In genomic region chr18:54222922-54223567, GRCh38 we compare ENCODE assay signal across 9 cellular contexts. TPM values are rescaled to one million over a fixed set of nuclear protein-coding genes. Genes with fewer than 3 reads are reported as not detected.
DNase-seq lines count a peak whose midpoint lies in the region; ATAC-seq, FAIRE-seq and TF ChIP-seq lines count a peak whose summit lies in the region.
"Had no signal": no experiment of that assay in that cellular context is flagged by ENCODE, and none has a peak within 500 bp of the region (broad histone marks: within the 10 kb centered on the region; RNA-seq: fewer than 3 reads in every experiment).

No MANE protein-coding gene starts in this region.

- no peaks in the 10 kb centered on the region for H3K27me3 ChIP-seq in osteoblast (ENCODE audit: insufficient read depth, low read length)

- no peaks in the 10 kb centered on the region for H3K9me3 ChIP-seq in osteoblast (ENCODE audit: low read depth, low read length)

- no peak for FAIRE-seq in D721Med (lab: Jason Lieb, UNC)
- FAIRE-seq: TTC549 had no signal

- peaks cover 50% of the 10 kb centered on the region for H4K20me1 ChIP-seq in osteoblast (ENCODE audit: insufficient read depth, low read length)

- peak; percentile 45 for ATAC-seq in GM19452 (IDR thresholded peaks at IDR 0.05; ENCODE audit: unreplicated experiment)
- peak; percentile 34 for ATAC-seq in HG03442 (IDR thresholded peaks at IDR 0.05; ENCODE audit: unreplicated experiment)

- no peaks in the 10 kb centered on the region for H3K36me3 ChIP-seq in osteoblast (ENCODE audit: insufficient read depth, low read length)

- TF ChIP-seq CTCF in D721Med (IDR thresholded peaks at IDR 0.05; ENCODE audit: insufficient read depth, missing control alignments) (peak; percentile 8), VCaP (conservative IDR thresholded peaks at IDR 0.05) (peak; percentile 71), osteoblast (IDR thresholded peaks at IDR 0.05; ENCODE audit: extremely low read depth, low read depth, low read length) (peak; percentile 16)

- peaks cover 16% of the 10 kb centered on the region for H3K4me1 ChIP-seq in osteoblast (ENCODE audit: insufficient read depth, low read length)

- H3K4me3 ChIP-seq in osteoblast (ENCODE audit: insufficient read depth, low read length), result peak overlapping the region; percentile 84

- peaks cover 59% of the 10 kb centered on the region for H3K79me2 ChIP-seq in osteoblast (ENCODE audit: insufficient read depth, low read length)

- H3K4me2 ChIP-seq in osteoblast (ENCODE audit: insufficient read depth, low read length), result peak overlapping the region; percentile 95

- peak overlapping the region; percentile 86 for H3K27ac ChIP-seq in VCaP
- peak overlapping the region; percentile 29 for H3K27ac ChIP-seq in osteoblast (ENCODE audit: low read depth, low read length)

- DNase-seq in D721Med (ENCODE audit: insufficient read length, low spot score) (no peak), osteoblast (ENCODE audit: insufficient read length, low spot score, missing footprints) (no peak), HCEC 1CT (no peak), midbrain (lab: John Stamatoyannopoulos, UW) (no peak)
- DNase-seq in effector CD4-positive, alpha-beta T cell, result peak; percentile 48

- no peak overlapping the region for H2AFZ ChIP-seq in osteoblast (ENCODE audit: low read length)

RNA-seq across cellular contexts. Expression of gene MBD2, which starts 1.4 kb away (rescaled TPM):
- total RNA-seq in osteoblast, result 23.9 and 31.5 TPM in 2 replicates

RNA-seq across cellular contexts. Expression of gene POLI, which starts 46.3 kb away (rescaled TPM):
- total RNA-seq in osteoblast, result 34.0 and 39.8 TPM in 2 replicates

Comparison
In these comparisons a context has a peak if more than half of its experiments do, and no peak if none do; other contexts are left out.
1. CTCF ChIP-seq: peak in every context shown above with its lines; median percentile 71 in VCaP; 16 in osteoblast; 8 in D721Med.